1 cellular context compared by ENCODE assay signal in the genomic region with DNA sequence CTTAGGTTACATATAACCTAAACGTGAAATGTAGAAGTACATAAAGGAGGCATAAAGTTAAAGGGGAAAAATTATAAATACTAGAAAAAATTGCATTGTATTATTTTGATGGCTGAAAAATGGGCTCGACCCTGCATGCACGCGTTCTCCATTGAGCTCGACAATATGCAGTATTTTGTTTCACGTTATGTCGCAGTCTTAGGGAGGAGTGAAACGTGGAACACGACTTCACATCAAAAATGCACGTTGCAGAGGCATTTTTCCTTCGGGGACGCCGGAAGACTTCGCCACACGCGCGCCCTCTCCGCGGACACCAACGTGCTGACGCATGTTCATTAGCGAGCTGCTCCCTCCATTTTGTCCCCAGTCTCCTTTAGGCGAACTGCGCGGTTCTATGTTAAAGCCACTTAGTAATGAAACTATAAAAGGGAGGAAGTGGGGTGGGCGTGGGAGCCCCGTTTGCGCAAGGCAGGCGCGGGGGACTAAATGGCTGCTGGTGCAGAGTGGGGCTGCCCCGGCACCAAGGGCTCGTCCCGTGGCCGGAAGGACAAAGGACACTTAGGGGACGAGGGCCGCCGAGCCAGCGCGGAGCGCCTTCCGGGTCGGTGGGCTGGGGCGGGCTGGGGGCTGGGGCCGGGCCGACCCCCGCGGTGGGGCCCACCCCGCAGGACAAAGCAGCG.
TF ChIP-seq lines count a peak whose summit lies in the region.

No MANE protein-coding gene starts in this region.

TF ChIP-seq in HepG2, 621 proteins besides CTCF, POLR2A, EP300 and RAD21 (continued from another document):
- TF ChIP-seq, protein P1, sequence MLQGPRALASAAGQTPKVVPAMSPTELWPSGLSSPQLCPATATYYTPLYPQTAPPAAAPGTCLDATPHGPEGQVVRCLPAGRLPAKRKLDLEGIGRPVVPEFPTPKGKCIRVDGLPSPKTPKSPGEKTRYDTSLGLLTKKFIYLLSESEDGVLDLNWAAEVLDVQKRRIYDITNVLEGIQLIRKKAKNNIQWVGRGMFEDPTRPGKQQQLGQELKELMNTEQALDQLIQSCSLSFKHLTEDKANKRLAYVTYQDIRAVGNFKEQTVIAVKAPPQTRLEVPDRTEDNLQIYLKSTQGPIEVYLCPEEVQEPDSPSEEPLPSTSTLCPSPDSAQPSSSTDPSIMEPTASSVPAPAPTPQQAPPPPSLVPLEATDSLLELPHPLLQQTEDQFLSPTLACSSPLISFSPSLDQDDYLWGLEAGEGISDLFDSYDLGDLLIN (CRISPR knock-in tag; IDR thresholded peaks at IDR 0.05; ENCODE audit: borderline replicate concordance) = 0 out of 2 replicates have a peak, but pooled peaks have one; percentile 19
- TF ChIP-seq ZKSCAN1 (IDR thresholded peaks at IDR 0.05; ENCODE audit: low read length) (no peak; the same call in 1 of the 2 replicates), ZFP62 (CRISPR knock-in tag; IDR thresholded peaks at IDR 0.05) (no peak), E2F1 (CRISPR knock-in tag; IDR thresholded peaks at IDR 0.05) (peak; percentile 29; the same call in 1 of the 2 replicates), ZNF3 (CRISPR knock-in tag; IDR thresholded peaks at IDR 0.05) (no peak), CENPX (CRISPR knock-in tag; IDR thresholded peaks at IDR 0.05) (no peak), NFIB (CRISPR knock-in tag; IDR thresholded peaks at IDR 0.05; ENCODE audit: borderline replicate concordance) (no peak), ZNF678 (CRISPR knock-in tag; IDR thresholded peaks at IDR 0.05) (peak; percentile 20; the same call in 1 of the 2 replicates), ARNTL (CRISPR knock-in tag; IDR thresholded peaks at IDR 0.05) (peak; percentile 73), ZNF549 (CRISPR knock-in tag; IDR thresholded peaks at IDR 0.05) (no peak), POLR2AphosphoS2 (IDR thresholded peaks at IDR 0.05; ENCODE audit: low read depth, low read length) (peak; percentile 78; the same call in 1 of the 2 replicates), ZNF703 (CRISPR knock-in tag; IDR thresholded peaks at IDR 0.05; ENCODE audit: borderline replicate concordance) (no peak), ZBTB21 (CRISPR knock-in tag; IDR thresholded peaks at IDR 0.05) (0 out of 2 replicates have a peak, but pooled peaks have one; percentile 24)
- TF ChIP-seq, protein P2, sequence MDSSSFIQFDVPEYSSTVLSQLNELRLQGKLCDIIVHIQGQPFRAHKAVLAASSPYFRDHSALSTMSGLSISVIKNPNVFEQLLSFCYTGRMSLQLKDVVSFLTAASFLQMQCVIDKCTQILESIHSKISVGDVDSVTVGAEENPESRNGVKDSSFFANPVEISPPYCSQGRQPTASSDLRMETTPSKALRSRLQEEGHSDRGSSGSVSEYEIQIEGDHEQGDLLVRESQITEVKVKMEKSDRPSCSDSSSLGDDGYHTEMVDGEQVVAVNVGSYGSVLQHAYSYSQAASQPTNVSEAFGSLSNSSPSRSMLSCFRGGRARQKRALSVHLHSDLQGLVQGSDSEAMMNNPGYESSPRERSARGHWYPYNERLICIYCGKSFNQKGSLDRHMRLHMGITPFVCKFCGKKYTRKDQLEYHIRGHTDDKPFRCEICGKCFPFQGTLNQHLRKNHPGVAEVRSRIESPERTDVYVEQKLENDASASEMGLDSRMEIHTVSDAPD (CRISPR knock-in tag; IDR thresholded peaks at IDR 0.05) = peak; percentile 47; the same call in 1 of the 2 replicates
